Comparison of ENCODE assay signal across 8 cellular contexts in genomic region chr15:42549052-42549491, GRCh38. TPM values are rescaled to one million over a fixed set of nuclear protein-coding genes. Genes with fewer than 3 reads are reported as not detected.
DNase-seq lines count a peak whose midpoint lies in the region; ATAC-seq, FAIRE-seq and TF ChIP-seq lines count a peak whose summit lies in the region.

No MANE protein-coding gene starts in this region.

- peak overlapping the region; percentile 93 for H3K9ac ChIP-seq in HepG2 (ENCODE audit: insufficient read depth, low read depth, low read length)

- H3K27ac Mint-ChIP-seq in chondrocyte (ENCODE audit: unreplicated experiment), result peak overlapping the region; percentile 93

- under 1% methylated on average over 12 of the region's 15 CpGs for WGBS in HepG2 (ENCODE audit: low lambda C conversion rate)
- 0% methylated on average over 15 of the region's 15 CpGs for WGBS in testis, 2 donors

- H3K9me3 ChIP-seq in OCI-LY7 (ENCODE audit: low read length) (no peaks in the 10 kb centered on the region), HepG2 (ENCODE audit: low read length) (no peaks in the 10 kb centered on the region), testis (no peaks in the 10 kb centered on the region)

- H3K4me3 ChIP-seq in OCI-LY7 (ENCODE audit: low read depth, low read length, poor library complexity, severe bottlenecking) (peak overlapping the region; percentile 98), HepG2 (replicated peaks in 1 of 3; ENCODE audit: insufficient read depth in 1 of 3, low read depth in 2 of 3, low read length in 3 of 3) (peak overlapping the region; percentile 87 to 96 (median 96)), testis (peak overlapping the region; percentile 81 to 91)

- TF ChIP-seq CTCF in GM13976 (IDR thresholded peaks at IDR 0.05; ENCODE audit: borderline replicate concordance, control extremely low read depth, extremely low read depth, insufficient read depth, missing control alignments) (no peak), OCI-LY7 (conservative IDR thresholded peaks at IDR 0.05; ENCODE audit: low read length) (0 out of 2 replicates have a peak, but pooled peaks have one; percentile 10), chondrocyte (IDR thresholded peaks at IDR 0.05) (no peak), HepG2 (CRISPR knock-in tag; IDR thresholded peaks at IDR 0.05) (no peak), testis (IDR thresholded peaks at IDR 0.05) (no peak)

- peak in 1 of 2 experiments; percentile 30; a peak in 1 of 4 replicates for TF ChIP-seq EP300 in HepG2 (IDR thresholded peaks at IDR 0.05; ENCODE audit: low read depth in 2 of 2, low read length in 2 of 2)
- TF ChIP-seq EP300 in HepG2 (CRISPR knock-in tag; IDR thresholded peaks at IDR 0.05; ENCODE audit: borderline replicate concordance), result no peak

- POLR2A ChIA-PET in OCI-LY7 (lab: Charles Lee) (interaction anchor here (0.6 to 3.4 kb wide), 9 partner anchors 11 to 139 kb away, joined by 3 to 15 read pairs (median 4); partner anchors contain the start of gene ZNF106), HepG2 (lab: Yijun Ruan, JAX) (interaction anchor here (1.2 to 2.1 kb wide), 4 partner anchors 26 to 58 kb away, joined by 3 to 20 read pairs (median 8); partner anchors contain the start of genes SNAP23, STARD9 and ZNF106)

- no peaks in the 10 kb centered on the region for H3K9me2 ChIP-seq in OCI-LY7 (ENCODE audit: insufficient read depth, low read length)

- no TSS peak for BruUV-seq in OCI-LY7 (replicated peaks; lab: Mats Ljungman, UMichigan)
- BruUV-seq in HepG2 (replicated peaks; lab: Mats Ljungman, UMichigan), result TSS peak; percentile 70

- intact Hi-C loops in OCI-LY7 (cut with micrococcal nuclease; ENCODE audit: unreplicated experiment), result loop anchor here (2.0 to 10.0 kb wide), 2 partner anchors 58 to 106 kb away; partner anchors contain the start of gene ZNF106
- intact Hi-C loops in HepG2 (cut with micrococcal nuclease; ENCODE audit: unreplicated experiment), result loop anchor here (2.0 to 5.0 kb wide), 2 partner anchors 58 to 103 kb away; partner anchors contain the start of gene ZNF106
- intact Hi-C loops in testis (cut with DNase I; ENCODE audit: low total_unique reads), result no loop called here

- ATAC-seq in HG03064 (IDR thresholded peaks at IDR 0.05; ENCODE audit: low read depth, unreplicated experiment) (peak; percentile 12), HepG2 (peak; percentile 60)

- H3K27ac ChIP-seq in OCI-LY7 (ENCODE audit: low read depth, low read length, poor library complexity, severe bottlenecking) (peak overlapping the region; percentile 71), HepG2 (ENCODE audit: extremely low read length, insufficient read depth, low read length) (peak overlapping the region; percentile 68), testis (peak overlapping the region; percentile 91 to 94)

- peaks cover 7% of the 10 kb centered on the region for H3K36me3 Mint-ChIP-seq in chondrocyte (ENCODE audit: low read depth)

- peaks cover 46% of the 10 kb centered on the region for H3K4me1 ChIP-seq in OCI-LY7 (ENCODE audit: insufficient read depth, low read length, poor library complexity, severe bottlenecking)
- peaks cover 45% of the 10 kb centered on the region for H3K4me1 ChIP-seq in HepG2 (ENCODE audit: insufficient read depth, low read length)
- peaks cover 17% of the 10 kb centered on the region for H3K4me1 ChIP-seq in testis

- H3K4me2 ChIP-seq in OCI-LY7 (ENCODE audit: low read length), result peak overlapping the region; percentile 83
- peak overlapping the region; percentile 77 for H3K4me2 ChIP-seq in HepG2 (ENCODE audit: low read depth, low read length)

- H3K79me2 ChIP-seq in OCI-LY7 (ENCODE audit: insufficient read depth, low read depth, low read length) (peaks cover 67% of the 10 kb centered on the region), HepG2 (ENCODE audit: insufficient read depth, low read length) (peaks cover 50% of the 10 kb centered on the region)

- no peaks in the 10 kb centered on the region for H3K9me3 Mint-ChIP-seq in chondrocyte (ENCODE audit: low read depth)

- H3K27me3 ChIP-seq in HepG2 (ENCODE audit: control insufficient read depth in 1 of 2, insufficient read depth in 2 of 2, low read length in 2 of 2) (no peaks in the 10 kb centered on the region; a peak in 1 of 5 replicates), testis (no peaks in the 10 kb centered on the region)

- H3K36me3 ChIP-seq in OCI-LY7 (ENCODE audit: insufficient read depth, low read length) (peaks cover 59% of the 10 kb centered on the region), HepG2 (replicated peaks in 1 of 2; ENCODE audit: control insufficient read depth in 1 of 2, insufficient read depth in 2 of 2, low read length in 2 of 2) (peaks cover 0 to 13% of the 10 kb centered on the region in 2 experiments; a peak in 3 of 5 replicates), testis (ENCODE audit: low read depth, missing control alignments) (no peaks in the 10 kb centered on the region)

- no peaks in the 10 kb centered on the region for H3K27me3 Mint-ChIP-seq in chondrocyte (ENCODE audit: low read depth)

- no peak for FAIRE-seq in HepG2 (lab: Jason Lieb, UNC)

- H3K4me1 Mint-ChIP-seq in chondrocyte (ENCODE audit: low read depth), result peaks cover 40% of the 10 kb centered on the region

- DNase-seq in AML-193 (lab: John Stamatoyannopoulos, UW), result peak; percentile 20 to 41
- DNase-seq in GM13976 (ENCODE audit: low spot score), result peak; percentile 49
- DNase-seq in OCI-LY7 (ENCODE audit: low spot score), result peak; percentile 76
- no peak for DNase-seq in chondrocyte (ENCODE audit: low spot score)
- peak; percentile 12 for DNase-seq in HepG2 (ENCODE audit: low spot score)
- DNase-seq in testis, result peak; percentile 31
- no peak for DNase-seq in stimulated activated naive CD4-positive, alpha-beta T cell (lab: John Stamatoyannopoulos, UW)

- in situ Hi-C loops in GM13976 (cut with MboI; ENCODE audit: low sequenced_read_pairs, unreplicated experiment) (no loop called here), HepG2 (cut with HindIII; ENCODE audit: extremely low pct_ligation_motif_present, low pct_unique_long_range_greater_than_20kb) (no loop called here)

- TF ChIP-seq RAD21 in HepG2 (CRISPR knock-in tag; IDR thresholded peaks at IDR 0.05), result no peak

- H4K20me1 ChIP-seq in OCI-LY7 (ENCODE audit: insufficient read depth, low read length) (0 out of 2 replicates have a peak, but pooled peaks cover 10% of the 10 kb centered on the region), HepG2 (ENCODE audit: insufficient read depth, low read length) (no peaks in the 10 kb centered on the region)

- H2AFZ ChIP-seq in OCI-LY7 (ENCODE audit: low read length), result peak overlapping the region; percentile 89
- H2AFZ ChIP-seq in HepG2 (ENCODE audit: low read length), result no peak overlapping the region

- H3K4me3 Mint-ChIP-seq in chondrocyte (ENCODE audit: unreplicated experiment), result peak overlapping the region; percentile 94

- CTCF ChIA-PET in OCI-LY7 (lab: Charles Lee; ENCODE audit: unreplicated experiment) (interaction anchor here (0.6 kb wide), 1 partner anchor 85 kb away, joined by 7 read pairs; no protein-coding TSS in a partner anchor), HepG2 (lab: Yijun Ruan, JAX; ENCODE audit: low intra/inter-chr PET ratio, low total read pairs) (no interaction called here)

- TF ChIP-seq POLR2A in HepG2 (IDR thresholded peaks at IDR 0.05; ENCODE audit: insufficient read depth in 1 of 2, low read depth in 2 of 2, low read length in 2 of 2) (no peak), testis (IDR thresholded peaks at IDR 0.05) (no peak)

RNA-seq across cellular contexts. Expression of gene HAUS2, which starts 0.4 kb away (rescaled TPM):
- 44.9 and 50.4 TPM in 2 replicates for total RNA-seq in OCI-LY7 (2014; rRNA removed; shearing (Covaris generic))
- 40.3 and 43.7 TPM in 2 replicates for total RNA-seq in OCI-LY7 (2022)
- 18.5 to 22.5 TPM (median 21.7 TPM) in 3 replicates for total RNA-seq in chondrocyte
- 32.9 and 49.4 TPM in 2 replicates for total RNA-seq in HepG2 (2016; rRNA removed; fragmentation: Illumina TruSeq; extraction: Trizol)
- 8.7 and 10.9 TPM in 2 replicates for total RNA-seq in HepG2 (2016; cell fraction: cytosol; rRNA removed; fragmentation: Illumina TruSeq; extraction: Trizol; ENCODE audit: low read depth)
- 32.1 and 46.9 TPM in 2 replicates for total RNA-seq in HepG2 (2016; cell fraction: insoluble cytoplasmic fraction; rRNA removed; fragmentation: Illumina TruSeq; extraction: Trizol)
- total RNA-seq in HepG2 (2016; cell fraction: membrane; rRNA removed; fragmentation: Illumina TruSeq; extraction: Trizol), result 18.3 and 18.9 TPM in 2 replicates
- 11.2 and 15.2 TPM in 2 replicates for total RNA-seq in HepG2 (2016; cell fraction: nucleus; rRNA removed; fragmentation: Illumina TruSeq; extraction: Trizol)
- 10.0 and 11.6 TPM in 2 replicates for polyA plus RNA-seq in HepG2 (2011; rRNA removed)
- 6.5 and 10.4 TPM in 2 replicates for polyA plus RNA-seq in HepG2 (2011; cell fraction: cytosol; rRNA removed)
- 3.3 and 4.6 TPM in 2 replicates for polyA plus RNA-seq in HepG2 (2011; cell fraction: nucleus; rRNA removed)
- 9.7 and 11.7 TPM in 2 replicates for polyA plus RNA-seq in HepG2 (2012)
- 7.5 and 10.5 TPM in 2 replicates for polyA plus RNA-seq in HepG2 (2016; cell fraction: cytosol; fragmentation: Illumina TruSeq; extraction: Trizol; ENCODE audit: low read depth)
- polyA plus RNA-seq in HepG2 (2016; cell fraction: insoluble cytoplasmic fraction; fragmentation: Illumina TruSeq; extraction: Trizol; ENCODE audit: low read depth), result 42.4 and 46.1 TPM in 2 replicates
- polyA plus RNA-seq in HepG2 (2016; cell fraction: membrane; fragmentation: Illumina TruSeq; extraction: Trizol; ENCODE audit: low read depth), result 13.8 and 16.6 TPM in 2 replicates
- 17.3 and 19.7 TPM in 2 replicates for polyA plus RNA-seq in HepG2 (2016; cell fraction: nucleus; fragmentation: Illumina TruSeq; extraction: Trizol; ENCODE audit: insufficient read depth, low read depth)
- polyA minus RNA-seq in HepG2 (2011; rRNA and poly(A)+ RNA removed; ENCODE audit: low replicate concordance), result 2.0 and 13.0 TPM in 2 replicates
- polyA minus RNA-seq in HepG2 (2011; cell fraction: cytosol; rRNA and poly(A)+ RNA removed), result 7.4 and 11.5 TPM in 2 replicates
- polyA minus RNA-seq in HepG2 (2011; cell fraction: nucleus; rRNA and poly(A)+ RNA removed), result 5.2 and 6.3 TPM in 2 replicates
- 10 to 100 TPM; 24.4 to 33.5 TPM for total RNA-seq in testis
- polyA plus RNA-seq in testis (ENCODE audit: insufficient read depth, low read depth, low replicate concordance), result 21.5 TPM

RNA-seq across cellular contexts. Expression of gene LRRC57, which starts 0.5 kb away (rescaled TPM):
- 17.9 and 18.5 TPM in 2 replicates for total RNA-seq in OCI-LY7 (2014; rRNA removed; shearing (Covaris generic))
- 21.1 and 29.0 TPM in 2 replicates for total RNA-seq in OCI-LY7 (2022)
- total RNA-seq in chondrocyte, result 30.4 to 32.4 TPM (median 31.9 TPM) in 3 replicates
- total RNA-seq in HepG2 (2016; rRNA removed; fragmentation: Illumina TruSeq; extraction: Trizol), result 14.8 and 26.0 TPM in 2 replicates
- total RNA-seq in HepG2 (2016; cell fraction: cytosol; rRNA removed; fragmentation: Illumina TruSeq; extraction: Trizol; ENCODE audit: low read depth), result 1.7 and 3.9 TPM in 2 replicates
- total RNA-seq in HepG2 (2016; cell fraction: insoluble cytoplasmic fraction; rRNA removed; fragmentation: Illumina TruSeq; extraction: Trizol), result 16.4 and 25.0 TPM in 2 replicates
- total RNA-seq in HepG2 (2016; cell fraction: membrane; rRNA removed; fragmentation: Illumina TruSeq; extraction: Trizol), result 5.9 and 7.8 TPM in 2 replicates
- total RNA-seq in HepG2 (2016; cell fraction: nucleus; rRNA removed; fragmentation: Illumina TruSeq; extraction: Trizol), result 8.2 and 9.4 TPM in 2 replicates
- polyA plus RNA-seq in HepG2 (2011; rRNA removed), result 4.1 and 5.8 TPM in 2 replicates
- polyA plus RNA-seq in HepG2 (2011; cell fraction: cytosol; rRNA removed), result 4.0 and 6.6 TPM in 2 replicates
- 3.5 and 4.5 TPM in 2 replicates for polyA plus RNA-seq in HepG2 (2011; cell fraction: nucleus; rRNA removed)
- polyA plus RNA-seq in HepG2 (2012), result 5.1 and 5.9 TPM in 2 replicates
- polyA plus RNA-seq in HepG2 (2016; cell fraction: cytosol; fragmentation: Illumina TruSeq; extraction: Trizol; ENCODE audit: low read depth), result 0.71 and 0.75 TPM in 2 replicates
- polyA plus RNA-seq in HepG2 (2016; cell fraction: insoluble cytoplasmic fraction; fragmentation: Illumina TruSeq; extraction: Trizol; ENCODE audit: low read depth), result 16.5 and 17.4 TPM in 2 replicates
- 2.4 and 3.5 TPM in 2 replicates for polyA plus RNA-seq in HepG2 (2016; cell fraction: membrane; fragmentation: Illumina TruSeq; extraction: Trizol; ENCODE audit: low read depth)
- 11.6 and 12.8 TPM in 2 replicates for polyA plus RNA-seq in HepG2 (2016; cell fraction: nucleus; fragmentation: Illumina TruSeq; extraction: Trizol; ENCODE audit: insufficient read depth, low read depth)
- 5.2 and 9.8 TPM in 2 replicates for polyA minus RNA-seq in HepG2 (2011; rRNA and poly(A)+ RNA removed; ENCODE audit: low replicate concordance)
- 3.0 and 4.5 TPM in 2 replicates for polyA minus RNA-seq in HepG2 (2011; cell fraction: cytosol; rRNA and poly(A)+ RNA removed)
- polyA minus RNA-seq in HepG2 (2011; cell fraction: nucleus; rRNA and poly(A)+ RNA removed), result 4.8 and 5.7 TPM in 2 replicates
- 10 to 100 TPM; 26.7 to 35.4 TPM for total RNA-seq in testis
- 15.5 TPM for polyA plus RNA-seq in testis (ENCODE audit: insufficient read depth, low read depth, low replicate concordance)

RNA-seq across cellular contexts. Expression of gene STARD9, which starts 26.3 kb away (rescaled TPM):
- 15.3 and 15.4 TPM in 2 replicates for total RNA-seq in OCI-LY7 (2014; rRNA removed; shearing (Covaris generic))
- total RNA-seq in OCI-LY7 (2022), result 8.9 and 9.4 TPM in 2 replicates
- total RNA-seq in chondrocyte, result 13.6 to 15.5 TPM (median 14.9 TPM) in 3 replicates
- total RNA-seq in HepG2 (2016; rRNA removed; fragmentation: Illumina TruSeq; extraction: Trizol), result 2.7 and 5.3 TPM in 2 replicates
- 1.0 and 1.3 TPM in 2 replicates for total RNA-seq in HepG2 (2016; cell fraction: cytosol; rRNA removed; fragmentation: Illumina TruSeq; extraction: Trizol; ENCODE audit: low read depth)
- total RNA-seq in HepG2 (2016; cell fraction: insoluble cytoplasmic fraction; rRNA removed; fragmentation: Illumina TruSeq; extraction: Trizol), result 2.6 and 4.9 TPM in 2 replicates
- total RNA-seq in HepG2 (2016; cell fraction: membrane; rRNA removed; fragmentation: Illumina TruSeq; extraction: Trizol), result 0.86 and 1.4 TPM in 2 replicates
- total RNA-seq in HepG2 (2016; cell fraction: nucleus; rRNA removed; fragmentation: Illumina TruSeq; extraction: Trizol), result 9.0 and 12.9 TPM in 2 replicates
- polyA plus RNA-seq in HepG2 (2011; rRNA removed), result 7.5 and 9.0 TPM in 2 replicates
- 1.7 and 1.9 TPM in 2 replicates for polyA plus RNA-seq in HepG2 (2011; cell fraction: cytosol; rRNA removed)
- 57.0 and 60.2 TPM in 2 replicates for polyA plus RNA-seq in HepG2 (2011; cell fraction: nucleus; rRNA removed)
- 5.9 and 8.8 TPM in 2 replicates for polyA plus RNA-seq in HepG2 (2012)
- polyA plus RNA-seq in HepG2 (2016; cell fraction: cytosol; fragmentation: Illumina TruSeq; extraction: Trizol; ENCODE audit: low read depth), result 0.23 and 0.53 TPM in 2 replicates
- 1.4 and 1.8 TPM in 2 replicates for polyA plus RNA-seq in HepG2 (2016; cell fraction: insoluble cytoplasmic fraction; fragmentation: Illumina TruSeq; extraction: Trizol; ENCODE audit: low read depth)
- polyA plus RNA-seq in HepG2 (2016; cell fraction: membrane; fragmentation: Illumina TruSeq; extraction: Trizol; ENCODE audit: low read depth), result 0.34 and 0.55 TPM in 2 replicates
- polyA plus RNA-seq in HepG2 (2016; cell fraction: nucleus; fragmentation: Illumina TruSeq; extraction: Trizol; ENCODE audit: insufficient read depth, low read depth), result 20.5 and 20.8 TPM in 2 replicates
- 8.8 and 8.9 TPM in 2 replicates for polyA minus RNA-seq in HepG2 (2011; rRNA and poly(A)+ RNA removed; ENCODE audit: low replicate concordance)
- 1.9 and 2.0 TPM in 2 replicates for polyA minus RNA-seq in HepG2 (2011; cell fraction: cytosol; rRNA and poly(A)+ RNA removed)
- polyA minus RNA-seq in HepG2 (2011; cell fraction: nucleus; rRNA and poly(A)+ RNA removed), result 28.7 and 30.3 TPM in 2 replicates
- total RNA-seq in testis, result 100 to 1,000 TPM; 132 to 137 TPM
- polyA plus RNA-seq in testis (ENCODE audit: insufficient read depth, low read depth, low replicate concordance), result 41.1 TPM

RNA-seq across cellular contexts. Expression of gene SNAP23, which starts 53.6 kb away (rescaled TPM):
- total RNA-seq in OCI-LY7 (2014; rRNA removed; shearing (Covaris generic)), result 19.9 and 49.1 TPM in 2 replicates
- total RNA-seq in OCI-LY7 (2022) (48.3 and 54.1 TPM in 2 replicates), chondrocyte (66.0 to 85.6 TPM (median 74.0 TPM) in 3 replicates), HepG2 (2016; rRNA removed; fragmentation: Illumina TruSeq; extraction: Trizol) (101 and 136 TPM in 2 replicates), testis (100 to 1,000 TPM in 1 of 2 donors, 10 to 100 TPM in 1; 99.4 to 101 TPM)
- 20.3 and 21.2 TPM in 2 replicates for total RNA-seq in HepG2 (2016; cell fraction: cytosol; rRNA removed; fragmentation: Illumina TruSeq; extraction: Trizol; ENCODE audit: low read depth)
- total RNA-seq in HepG2 (2016; cell fraction: insoluble cytoplasmic fraction; rRNA removed; fragmentation: Illumina TruSeq; extraction: Trizol), result 93.8 and 130 TPM in 2 replicates
- total RNA-seq in HepG2 (2016; cell fraction: membrane; rRNA removed; fragmentation: Illumina TruSeq; extraction: Trizol), result 31.1 and 31.7 TPM in 2 replicates
- total RNA-seq in HepG2 (2016; cell fraction: nucleus; rRNA removed; fragmentation: Illumina TruSeq; extraction: Trizol), result 50.1 and 50.5 TPM in 2 replicates
- polyA plus RNA-seq in HepG2 (2011; rRNA removed) (27.4 and 37.0 TPM in 2 replicates), testis (ENCODE audit: insufficient read depth, low read depth, low replicate concordance) (114 TPM)
- 18.1 and 21.6 TPM in 2 replicates for polyA plus RNA-seq in HepG2 (2011; cell fraction: cytosol; rRNA removed)
- polyA plus RNA-seq in HepG2 (2011; cell fraction: nucleus; rRNA removed), result 32.2 and 35.2 TPM in 2 replicates
- polyA plus RNA-seq in HepG2 (2012), result 24.7 and 39.2 TPM in 2 replicates
- 7.1 and 8.2 TPM in 2 replicates for polyA plus RNA-seq in HepG2 (2016; cell fraction: cytosol; fragmentation: Illumina TruSeq; extraction: Trizol; ENCODE audit: low read depth)
- polyA plus RNA-seq in HepG2 (2016; cell fraction: insoluble cytoplasmic fraction; fragmentation: Illumina TruSeq; extraction: Trizol; ENCODE audit: low read depth), result 108 and 113 TPM in 2 replicates
- 18.3 and 19.7 TPM in 2 replicates for polyA plus RNA-seq in HepG2 (2016; cell fraction: membrane; fragmentation: Illumina TruSeq; extraction: Trizol; ENCODE audit: low read depth)
- 80.0 and 84.7 TPM in 2 replicates for polyA plus RNA-seq in HepG2 (2016; cell fraction: nucleus; fragmentation: Illumina TruSeq; extraction: Trizol; ENCODE audit: insufficient read depth, low read depth)
- polyA minus RNA-seq in HepG2 (2011; rRNA and poly(A)+ RNA removed; ENCODE audit: low replicate concordance), result 7.2 and 13.6 TPM in 2 replicates
- 33.7 and 41.7 TPM in 2 replicates for polyA minus RNA-seq in HepG2 (2011; cell fraction: cytosol; rRNA and poly(A)+ RNA removed)
- polyA minus RNA-seq in HepG2 (2011; cell fraction: nucleus; rRNA and poly(A)+ RNA removed), result 37.5 and 51.8 TPM in 2 replicates

RNA-seq across cellular contexts. Expression of gene ZNF106, which starts 58.1 kb away (rescaled TPM):
- total RNA-seq in OCI-LY7 (2014; rRNA removed; shearing (Covaris generic)), result 30.5 and 30.8 TPM in 2 replicates
- 66.4 and 82.6 TPM in 2 replicates for total RNA-seq in OCI-LY7 (2022)
- 57.6 to 80.2 TPM (median 58.1 TPM) in 3 replicates for total RNA-seq in chondrocyte
- 35.1 and 63.9 TPM in 2 replicates for total RNA-seq in HepG2 (2016; rRNA removed; fragmentation: Illumina TruSeq; extraction: Trizol)
- 5.0 and 5.3 TPM in 2 replicates for total RNA-seq in HepG2 (2016; cell fraction: cytosol; rRNA removed; fragmentation: Illumina TruSeq; extraction: Trizol; ENCODE audit: low read depth)
- total RNA-seq in HepG2 (2016; cell fraction: insoluble cytoplasmic fraction; rRNA removed; fragmentation: Illumina TruSeq; extraction: Trizol), result 37.7 and 57.7 TPM in 2 replicates
- total RNA-seq in HepG2 (2016; cell fraction: membrane; rRNA removed; fragmentation: Illumina TruSeq; extraction: Trizol), result 15.6 and 16.3 TPM in 2 replicates
- total RNA-seq in HepG2 (2016; cell fraction: nucleus; rRNA removed; fragmentation: Illumina TruSeq; extraction: Trizol), result 30.0 and 35.0 TPM in 2 replicates
- 11.8 and 12.5 TPM in 2 replicates for polyA plus RNA-seq in HepG2 (2011; rRNA removed)
- polyA plus RNA-seq in HepG2 (2011; cell fraction: cytosol; rRNA removed), result 6.7 and 10.6 TPM in 2 replicates
- polyA plus RNA-seq in HepG2 (2011; cell fraction: nucleus; rRNA removed), result 4.8 and 8.1 TPM in 2 replicates
- 14.4 and 15.4 TPM in 2 replicates for polyA plus RNA-seq in HepG2 (2012)
- 0.78 and 0.85 TPM in 2 replicates for polyA plus RNA-seq in HepG2 (2016; cell fraction: cytosol; fragmentation: Illumina TruSeq; extraction: Trizol; ENCODE audit: low read depth)
- 20.0 and 21.6 TPM in 2 replicates for polyA plus RNA-seq in HepG2 (2016; cell fraction: insoluble cytoplasmic fraction; fragmentation: Illumina TruSeq; extraction: Trizol; ENCODE audit: low read depth)
- polyA plus RNA-seq in HepG2 (2016; cell fraction: membrane; fragmentation: Illumina TruSeq; extraction: Trizol; ENCODE audit: low read depth), result 2.5 and 3.2 TPM in 2 replicates
- polyA plus RNA-seq in HepG2 (2016; cell fraction: nucleus; fragmentation: Illumina TruSeq; extraction: Trizol; ENCODE audit: insufficient read depth, low read depth), result 14.9 and 17.2 TPM in 2 replicates
- polyA minus RNA-seq in HepG2 (2011; rRNA and poly(A)+ RNA removed; ENCODE audit: low replicate concordance), result 28.4 and 94.6 TPM in 2 replicates
- 18.8 and 22.0 TPM in 2 replicates for polyA minus RNA-seq in HepG2 (2011; cell fraction: cytosol; rRNA and poly(A)+ RNA removed)
- 24.3 and 30.8 TPM in 2 replicates for polyA minus RNA-seq in HepG2 (2011; cell fraction: nucleus; rRNA and poly(A)+ RNA removed)
- 10 to 100 TPM; 84.4 to 95.4 TPM for total RNA-seq in testis
- polyA plus RNA-seq in testis (ENCODE audit: insufficient read depth, low read depth, low replicate concordance), result 51.4 TPM

Comparison
In these comparisons a context has a peak if more than half of its experiments do, and no peak if none do; other contexts are left out.
1. DNase-seq: peak in AML-193 (2 of 2), GM13976 (single experiment), OCI-LY7 (single experiment), HepG2 (single experiment) and testis (single experiment); none in chondrocyte (single experiment) and stimulated activated naive CD4-positive, alpha-beta T cell (0 of 6).
2. Peak in every context shown above with its lines, with median percentiles within 50 percentile points of each other: H3K27ac ChIP-seq and H3K4me3 ChIP-seq.